ENCODE assay signal across 9 cellular contexts in the genomic region with DNA sequence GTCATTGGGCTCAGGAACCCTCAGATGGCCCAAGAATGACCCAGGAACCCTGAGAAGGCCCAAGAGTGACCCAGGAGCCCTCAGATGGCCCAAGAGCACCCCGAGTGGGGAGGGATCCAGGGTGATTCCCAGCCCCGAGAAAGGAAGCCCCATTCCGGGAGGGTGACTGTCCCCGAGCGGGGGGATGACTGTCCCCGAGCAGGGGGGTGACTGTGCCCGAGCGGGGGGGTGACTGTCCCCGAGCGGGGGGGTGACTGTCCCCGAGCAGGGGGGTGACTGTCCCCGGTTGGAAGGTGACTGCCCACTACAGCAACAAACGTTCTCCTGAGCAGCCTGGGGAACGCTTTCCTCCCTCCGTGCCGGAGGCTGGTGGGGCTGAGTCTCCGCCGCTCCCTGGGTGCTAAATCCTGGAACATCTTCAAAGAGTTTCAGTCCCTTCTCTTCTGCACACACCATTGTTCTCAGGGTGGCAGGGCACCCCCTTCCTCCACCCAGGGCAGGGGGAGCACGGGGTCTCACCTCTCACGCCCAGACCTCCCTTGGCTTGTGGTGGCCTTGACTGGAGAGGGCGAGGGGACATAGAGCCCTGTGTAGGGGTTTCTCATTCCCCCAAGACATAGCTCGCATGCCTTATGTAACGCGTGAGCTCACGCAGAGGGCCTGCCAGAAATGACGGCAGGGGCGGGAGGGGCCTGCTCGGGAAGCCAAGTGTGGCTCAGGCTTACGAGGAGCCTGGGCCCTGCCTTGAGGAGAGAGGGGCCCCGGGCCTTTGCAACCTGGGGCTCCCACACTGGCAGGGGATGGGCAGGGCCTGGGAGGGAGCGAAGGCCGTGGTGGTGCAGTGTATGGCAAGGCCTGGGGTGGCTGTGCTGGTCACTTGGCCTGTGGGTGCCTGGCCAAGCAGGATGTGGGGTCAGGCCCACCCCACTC. TPM values are rescaled to one million over a fixed set of nuclear protein-coding genes. Genes with fewer than 3 reads are reported as not detected.
DNase-seq lines count a peak whose midpoint lies in the region; ATAC-seq and TF ChIP-seq lines count a peak whose summit lies in the region.
"Had no signal": no experiment of that assay in that cellular context is flagged by ENCODE, and none has a peak within 500 bp of the region (broad histone marks: within the 10 kb centered on the region; RNA-seq: fewer than 3 reads in every experiment).

No MANE protein-coding gene starts in this region.

- H3K4me3 ChIP-seq in foreskin fibroblast (ENCODE audit: low read depth in 1 of 2, low read length in 2 of 2) = peak overlapping the region in 1 of 2 donors; percentile 29

- DNase-seq in Right ventricle myocardium inferior (ENCODE audit: missing footprints) = peak; percentile 91
- no peak for DNase-seq in cardiac septum (ENCODE audit: low spot score)
- DNase-seq in foreskin fibroblast = peak; percentile 81 to 92
- DNase-seq in nucleus accumbens (lab: John Stamatoyannopoulos, UW) = peak in 42 of 56 donors; percentile 20 to 84 (median 58)
- no peak for DNase-seq in activated T-cell treated with anti-CD3 and anti-CD28 coated beads for 4 hours
- no peak for DNase-seq in SK-N-DZ (ENCODE audit: low spot score)
- DNase-seq: T-helper 17 cell had no signal

- intact Hi-C loops in Right ventricle myocardium inferior (cut with DNase I) (loop anchor here (1.0 kb wide), 1 partner anchor 13 kb away; no protein-coding TSS in a partner anchor), cardiac septum (cut with DNase I) (loop anchor here (2.0 to 5.0 kb wide), 2 partner anchors 13 to 63 kb away; no protein-coding TSS in a partner anchor)

- TF ChIP-seq CTCF in foreskin fibroblast (IDR thresholded peaks at IDR 0.05; ENCODE audit: low read depth, low read length) = no peak

- peak; percentile 79 for ATAC-seq in Right ventricle myocardium inferior
- ATAC-seq in GM18861 (IDR thresholded peaks at IDR 0.05; ENCODE audit: unreplicated experiment) = no peak
- no peak for ATAC-seq in GM21717 (IDR thresholded peaks at IDR 0.05; ENCODE audit: unreplicated experiment)

RNA-seq across cellular contexts. Expression of a gene that starts 14.3 kb away (rescaled TPM):
- total RNA-seq in Right ventricle myocardium inferior (38.5 TPM), cardiac septum (39.9 TPM)
- polyA plus RNA-seq in SK-N-DZ (2014; cell fraction: cytosol; rRNA removed) = 2.4 and 3.1 TPM in 2 replicates
- 1.2 and 7.3 TPM in 2 replicates for polyA plus RNA-seq in SK-N-DZ (2014; cell fraction: nucleus; rRNA removed)

RNA-seq across cellular contexts. Expression of a gene that starts 19.3 kb away (rescaled TPM):
- total RNA-seq in Right ventricle myocardium inferior (43.9 TPM), cardiac septum (40.5 TPM)
- polyA plus RNA-seq in SK-N-DZ (2014; cell fraction: cytosol; rRNA removed) = 31.2 and 35.3 TPM in 2 replicates
- polyA plus RNA-seq in SK-N-DZ (2014; cell fraction: nucleus; rRNA removed) = 35.9 and 59.0 TPM in 2 replicates

Comparison
In these comparisons a context has a peak if more than half of its experiments do, and no peak if none do; other contexts are left out.
1. DNase-seq: peak in Right ventricle myocardium inferior (single experiment), foreskin fibroblast (2 of 2) and nucleus accumbens (42 of 56); none in cardiac septum (single experiment), activated T-cell treated with anti-CD3 and anti-CD28 coated beads for 4 hours (single experiment) and SK-N-DZ (single experiment).